ENCODE assay signal across 1 cellular context in the genomic region with DNA sequence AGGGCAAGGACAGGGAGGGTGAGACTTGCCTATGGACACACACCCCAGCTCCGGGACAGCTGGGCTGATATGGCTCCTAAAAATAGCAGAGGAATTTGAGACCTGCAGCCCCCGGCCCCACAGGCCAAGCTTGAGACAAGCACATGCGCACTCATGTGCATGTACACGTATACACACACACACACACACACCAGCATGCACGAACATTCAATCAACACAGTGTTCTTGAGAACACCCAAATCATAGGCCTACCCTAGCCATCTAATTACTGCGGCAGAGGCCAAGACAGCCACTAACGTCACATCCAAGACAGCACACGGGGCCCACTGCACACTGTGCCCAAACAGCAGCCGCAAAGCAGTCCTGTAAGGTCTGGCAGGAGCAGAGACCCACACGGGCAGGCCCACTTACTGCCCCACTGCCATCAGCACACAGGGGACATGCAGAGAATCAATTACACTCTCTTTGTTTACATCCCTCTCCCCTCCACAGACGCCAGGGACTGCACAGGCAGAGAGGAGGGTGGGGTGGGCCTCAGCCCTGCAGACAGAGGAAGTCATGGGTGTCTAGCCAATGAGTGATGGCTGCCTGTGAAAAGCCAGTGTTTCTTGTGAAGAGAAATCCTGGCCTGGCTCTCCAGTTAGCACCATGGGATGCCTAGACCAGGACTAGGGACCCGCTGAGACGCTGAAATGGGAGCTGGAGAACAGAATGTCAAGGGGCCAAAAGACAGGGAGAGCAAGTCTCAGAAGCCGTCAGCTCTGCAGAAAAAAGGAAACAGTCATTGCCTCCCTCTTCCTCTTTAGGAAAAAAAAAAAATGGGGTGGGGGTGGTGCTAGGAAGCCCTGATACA.
TF ChIP-seq lines count a peak whose summit lies in the region.

No MANE protein-coding gene starts in this region.

TF ChIP-seq in IMR-90, 13 proteins besides CTCF, POLR2A, EP300 and RAD21 (continued from another document):
- TF ChIP-seq, protein P1, sequence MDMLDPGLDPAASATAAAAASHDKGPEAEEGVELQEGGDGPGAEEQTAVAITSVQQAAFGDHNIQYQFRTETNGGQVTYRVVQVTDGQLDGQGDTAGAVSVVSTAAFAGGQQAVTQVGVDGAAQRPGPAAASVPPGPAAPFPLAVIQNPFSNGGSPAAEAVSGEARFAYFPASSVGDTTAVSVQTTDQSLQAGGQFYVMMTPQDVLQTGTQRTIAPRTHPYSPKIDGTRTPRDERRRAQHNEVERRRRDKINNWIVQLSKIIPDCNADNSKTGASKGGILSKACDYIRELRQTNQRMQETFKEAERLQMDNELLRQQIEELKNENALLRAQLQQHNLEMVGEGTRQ (IDR thresholded peaks at IDR 0.05; ENCODE audit: low read depth, low read length) = no peak
- TF ChIP-seq SMC3 (IDR thresholded peaks at IDR 0.05; ENCODE audit: low read depth, low read length) (no peak), FOS (IDR thresholded peaks at IDR 0.05; ENCODE audit: low read depth, low read length) (no peak), MAFK (IDR thresholded peaks at IDR 0.05; ENCODE audit: low read depth, low read length) (no peak), NFE2L2 (IDR thresholded peaks at IDR 0.05; ENCODE audit: low read depth, low read length) (no peak)
